16 cellular contexts compared by ENCODE assay signal in the genomic region with DNA sequence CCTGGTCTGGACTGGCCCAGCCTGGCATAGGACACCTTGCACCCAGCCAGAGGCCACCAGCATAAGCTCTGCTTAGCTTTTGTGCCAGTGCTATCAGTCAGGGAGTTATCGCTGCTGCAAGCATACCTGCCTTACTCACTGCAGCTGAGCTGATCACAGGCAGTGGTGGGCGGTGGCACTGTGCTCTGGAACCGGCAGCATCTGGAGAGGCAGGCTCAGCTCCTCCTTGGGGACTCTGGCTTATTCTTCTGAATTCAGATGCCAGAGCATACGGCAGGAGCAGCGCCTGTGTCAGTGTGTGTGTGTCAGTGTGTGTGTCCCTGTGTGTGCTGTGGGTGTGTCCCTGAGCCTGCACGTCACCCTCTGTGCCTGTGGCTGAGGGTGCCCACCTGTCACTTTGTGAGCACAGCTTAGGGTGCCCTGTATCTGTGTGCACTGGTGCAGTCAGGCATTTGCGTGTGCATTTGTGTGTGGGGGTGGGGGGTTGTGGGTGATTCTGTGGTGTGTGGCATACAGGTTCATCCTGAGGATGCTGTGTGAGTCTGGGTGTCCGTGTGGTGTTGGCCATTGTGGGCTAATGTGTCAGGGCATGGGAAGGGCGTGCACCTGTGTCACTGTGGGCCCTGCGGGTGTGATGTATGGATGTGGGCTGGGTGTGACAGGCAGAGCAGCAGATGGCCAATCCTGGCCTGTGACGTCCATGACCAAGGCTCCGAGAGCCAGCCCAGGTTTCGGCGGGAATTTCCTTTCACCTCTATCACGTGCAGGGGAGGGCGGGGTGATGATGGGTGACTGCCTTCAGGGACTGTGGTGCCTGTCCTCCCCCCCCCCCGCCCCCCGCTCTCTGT.
DNase-seq lines count a peak whose midpoint lies in the region; ATAC-seq lines count a peak whose summit lies in the region.
"Had no signal": no experiment of that assay in that cellular context is flagged by ENCODE, and none has a peak within 500 bp of the region (broad histone marks: within the 10 kb centered on the region; RNA-seq: fewer than 3 reads in every experiment).

No MANE protein-coding gene starts in this region.

- peak overlapping the region; percentile 51 for H3K4me3 Mint-ChIP-seq in central memory CD8-positive, alpha-beta T cell
- H3K4me3 Mint-ChIP-seq: activated naive CD4-positive, alpha-beta T cell treated with anti-CD3 and anti-CD28 coated beads, Interleukin-2, amount 50 U/mL, for 24 hours had no signal

- no peaks in the 10 kb centered on the region for H3K9me3 Mint-ChIP-seq in central memory CD8-positive, alpha-beta T cell
- H3K9me3 Mint-ChIP-seq: activated naive CD4-positive, alpha-beta T cell treated with anti-CD3 and anti-CD28 coated beads, Interleukin-2, amount 50 U/mL, for 24 hours had no signal

- peaks cover 24% of the 10 kb centered on the region for H3K4me1 Mint-ChIP-seq in central memory CD8-positive, alpha-beta T cell

- peak; percentile 89 for ATAC-seq in central memory CD8-positive, alpha-beta T cell (replicated peaks; ENCODE audit: extremely low read depth, poor library complexity, severe bottlenecking)
- ATAC-seq in HG03095 (IDR thresholded peaks at IDR 0.05; ENCODE audit: unreplicated experiment): no peak
- ATAC-seq in HG03135 (IDR thresholded peaks at IDR 0.05; ENCODE audit: unreplicated experiment): no peak
- ATAC-seq: mucosa of descending colon, psoas muscle, Right ventricle myocardium inferior had no signal

- peaks cover 60% of the 10 kb centered on the region for H3K27me3 Mint-ChIP-seq in central memory CD8-positive, alpha-beta T cell

- peak overlapping the region; percentile 80 for H3K27ac Mint-ChIP-seq in central memory CD8-positive, alpha-beta T cell (ENCODE audit: low read depth)
- H3K27ac Mint-ChIP-seq: activated naive CD4-positive, alpha-beta T cell treated with anti-CD3 and anti-CD28 coated beads, Interleukin-2, amount 50 U/mL, for 24 hours had no signal

- H3K36me3 Mint-ChIP-seq in central memory CD8-positive, alpha-beta T cell (ENCODE audit: insufficient read depth): peaks cover 8% of the 10 kb centered on the region
- H3K36me3 Mint-ChIP-seq: activated naive CD4-positive, alpha-beta T cell treated with anti-CD3 and anti-CD28 coated beads, Interleukin-2, amount 50 U/mL, for 24 hours had no signal

- peak; percentile 27 for DNase-seq in DMS53 (lab: John Stamatoyannopoulos, UW)
- no peak for DNase-seq in DMS53 treated with DMSO at 0.1 percent for 48 hours (lab: John Stamatoyannopoulos, UW; ENCODE audit: unreplicated experiment)
- peak; percentile 42 for DNase-seq in NCI-H1694 treated with DMSO at 0.1 percent for 48 hours (lab: John Stamatoyannopoulos, UW)
- DNase-seq in central memory CD8-positive, alpha-beta T cell (ENCODE audit: low spot score in 2 of 2): peak; percentile 37 to 84
- peak in 41 of 56 donors; percentile 5 to 85 (median 46) for DNase-seq in nucleus accumbens (lab: John Stamatoyannopoulos, UW)
- DNase-seq in islet precursor cell: no peak
- DNase-seq: 8988T; activated CD4-positive, alpha-beta T cell treated with anti-CD3 and anti-CD28 coated beads for 4 hours; mucosa of descending colon; NCI-H774; psoas muscle; stimulated activated naive CD4-positive, alpha-beta T cell had no signal

Comparison
In these comparisons a context has a peak if more than half of its experiments do, and no peak if none do; other contexts are left out.
1. DNase-seq: peak in DMS53 (single experiment), NCI-H1694 treated with DMSO at 0.1 percent for 48 hours (single experiment), central memory CD8-positive, alpha-beta T cell (2 of 2) and nucleus accumbens (41 of 56); none in DMS53 treated with DMSO at 0.1 percent for 48 hours (single experiment) and islet precursor cell (single experiment).